In genomic region chr17:2592974-2593845, GRCh38 we compare ENCODE assay signal across 1 cellular context.
TF ChIP-seq lines count a peak whose summit lies in the region.

Gene PAFAH1B1 (plus strand): TSS chr17:2593654. CDS start chr17:2638289, 44,635 bp downstream.

TF ChIP-seq in HepG2, 621 proteins besides CTCF, POLR2A, EP300 and RAD21 (continued from another document and continues in another):
- TF ChIP-seq ZBTB46 (CRISPR knock-in tag; IDR thresholded peaks at IDR 0.05; ENCODE audit: borderline replicate concordance) (no peak), FOXP1 (IDR thresholded peaks at IDR 0.05) (no peak), FOXP1 (CRISPR knock-in tag; IDR thresholded peaks at IDR 0.05) (no peak), HNF1B (CRISPR knock-in tag; IDR thresholded peaks at IDR 0.05) (no peak), MYNN (CRISPR knock-in tag; IDR thresholded peaks at IDR 0.05; ENCODE audit: low read depth) (no peak), EEA1 (CRISPR knock-in tag; IDR thresholded peaks at IDR 0.05; ENCODE audit: borderline replicate concordance) (0 out of 2 replicates have a peak, but pooled peaks have one; percentile 79), RBAK (CRISPR knock-in tag; IDR thresholded peaks at IDR 0.05) (0 out of 2 replicates have a peak, but pooled peaks have one; percentile 55), ZSCAN22 (CRISPR knock-in tag; IDR thresholded peaks at IDR 0.05) (no peak), HOMEZ (CRISPR knock-in tag; IDR thresholded peaks at IDR 0.05; ENCODE audit: low read depth) (no peak), ZNF550 (CRISPR knock-in tag; IDR thresholded peaks at IDR 0.05; ENCODE audit: borderline replicate concordance) (no peak), ZFP36 (IDR thresholded peaks at IDR 0.05; ENCODE audit: borderline replicate concordance, low read depth, low read length, partially characterized antibody) (no peak), DRAP1 (CRISPR knock-in tag; IDR thresholded peaks at IDR 0.05) (no peak), HNRNPK (IDR thresholded peaks at IDR 0.05; ENCODE audit: low read depth, low read length, poor library complexity, severe bottlenecking) (peak; percentile 72), MLXIP (CRISPR knock-in tag; IDR thresholded peaks at IDR 0.05; ENCODE audit: borderline replicate concordance) (no peak; the same call in 1 of the 2 replicates), ZNF629 (CRISPR knock-in tag; conservative IDR thresholded peaks at IDR 0.05) (no peak), TP53 (CRISPR knock-in tag; conservative IDR thresholded peaks at IDR 0.05) (no peak), SAP130 (CRISPR knock-in tag; IDR thresholded peaks at IDR 0.05; ENCODE audit: low read depth) (peak; percentile 75; the same call in 1 of the 2 replicates), SP2 (CRISPR knock-in tag; IDR thresholded peaks at IDR 0.05) (no peak), MTA3 (CRISPR knock-in tag; IDR thresholded peaks at IDR 0.05) (no peak), BRF2 (CRISPR knock-in tag; IDR thresholded peaks at IDR 0.05) (no peak), NCOA1 (CRISPR knock-in tag; IDR thresholded peaks at IDR 0.05) (no peak), ZNF776 (CRISPR knock-in tag; IDR thresholded peaks at IDR 0.05) (no peak), ZNF615 (CRISPR knock-in tag; IDR thresholded peaks at IDR 0.05; ENCODE audit: borderline replicate concordance) (no peak), TBX3 (IDR thresholded peaks at IDR 0.05; ENCODE audit: borderline replicate concordance) (no peak), ZFY (CRISPR knock-in tag; IDR thresholded peaks at IDR 0.05) (peak; percentile 89), RFX5 (IDR thresholded peaks at IDR 0.05; ENCODE audit: low read depth, low read length) (no peak), IRF2 (CRISPR knock-in tag; IDR thresholded peaks at IDR 0.05) (0 out of 2 replicates have a peak, but pooled peaks have one; percentile 37), ZBED4 (CRISPR knock-in tag; IDR thresholded peaks at IDR 0.05; ENCODE audit: borderline replicate concordance) (0 out of 2 replicates have a peak, but pooled peaks have one; percentile 32), SSRP1 (CRISPR knock-in tag; IDR thresholded peaks at IDR 0.05) (no peak), PRDM10 (CRISPR knock-in tag; IDR thresholded peaks at IDR 0.05; ENCODE audit: low read depth) (no peak), ARNTL (CRISPR knock-in tag; IDR thresholded peaks at IDR 0.05) (no peak), GTF2F1 (IDR thresholded peaks at IDR 0.05; ENCODE audit: low read length) (no peak), TEAD2 (CRISPR knock-in tag; IDR thresholded peaks at IDR 0.05) (no peak), ZBTB3 (CRISPR knock-in tag; IDR thresholded peaks at IDR 0.05; ENCODE audit: borderline replicate concordance, low read depth) (no peak), CSRNP1 (CRISPR knock-in tag; IDR thresholded peaks at IDR 0.05) (no peak; the same call in 1 of the 2 replicates), CENPT (CRISPR knock-in tag; IDR thresholded peaks at IDR 0.05; ENCODE audit: low read depth) (no peak), ONECUT2 (CRISPR knock-in tag; IDR thresholded peaks at IDR 0.05) (no peak), PRPF4 (IDR thresholded peaks at IDR 0.05; ENCODE audit: low read depth, low read length, poor library complexity, severe bottlenecking) (no peak), ZFP90 (CRISPR knock-in tag; IDR thresholded peaks at IDR 0.05; ENCODE audit: borderline replicate concordance) (no peak), YEATS2 (CRISPR knock-in tag; IDR thresholded peaks at IDR 0.05; ENCODE audit: borderline replicate concordance) (peak; percentile 68; the same call in 1 of the 2 replicates), CBX5 (CRISPR knock-in tag; IDR thresholded peaks at IDR 0.05; ENCODE audit: borderline replicate concordance) (no peak)
